Comparison of ENCODE assay signal across 8 cellular contexts in the genomic region with DNA sequence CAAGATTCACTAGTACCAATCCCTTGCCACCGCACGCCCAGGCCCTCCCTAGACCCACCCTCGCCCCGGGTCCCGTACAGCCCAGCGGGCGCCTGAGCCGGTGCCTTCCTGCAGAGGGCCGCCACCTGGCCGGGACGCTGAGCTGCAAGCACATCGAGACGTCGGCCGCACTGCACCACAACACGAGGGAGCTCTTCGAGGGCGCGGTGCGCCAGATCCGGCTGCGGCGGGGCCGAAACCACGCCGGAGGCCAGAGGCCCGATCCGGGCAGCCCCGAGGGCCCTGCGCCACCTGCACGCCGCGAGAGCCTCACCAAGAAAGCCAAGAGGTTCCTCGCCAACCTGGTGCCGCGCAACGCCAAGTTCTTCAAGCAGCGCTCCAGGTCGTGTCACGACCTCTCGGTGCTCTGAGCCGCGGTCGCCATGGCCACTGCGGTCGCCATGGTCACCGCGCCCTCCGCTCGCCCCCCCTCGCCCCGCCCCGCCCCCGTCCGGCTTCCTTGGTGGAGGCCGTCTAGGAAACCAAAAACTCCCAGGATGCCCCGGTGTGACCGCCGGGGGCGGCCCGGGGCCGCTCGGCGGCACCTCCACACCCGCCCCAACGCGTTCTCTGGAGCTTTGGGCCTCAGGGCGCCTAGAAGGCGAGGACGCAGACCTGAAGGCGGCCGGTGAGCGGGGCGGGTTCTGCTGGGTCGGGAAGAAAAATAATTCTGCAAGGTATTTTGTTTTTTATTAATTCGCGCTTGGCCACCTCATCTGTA. TPM values are rescaled to one million over a fixed set of nuclear protein-coding genes. Genes with fewer than 3 reads are reported as not detected.
DNase-seq lines count a peak whose midpoint lies in the region; ATAC-seq and TF ChIP-seq lines count a peak whose summit lies in the region.

No MANE protein-coding gene starts in this region.

- peaks cover 56 to 77% (median 74%) of the 10 kb centered on the region in 3 donors for H3K4me1 Mint-ChIP-seq in naive B cell

- H3K4me3 Mint-ChIP-seq in naive B cell: peak overlapping the region; percentile 89 to 98 (median 94)

- H3K36me3 Mint-ChIP-seq in naive B cell: no peaks in the 10 kb centered on the region

- peak overlapping the region; percentile 95 to 99 (median 98) for H3K27ac Mint-ChIP-seq in naive B cell

- H3K27me3 Mint-ChIP-seq in naive B cell: no peaks in the 10 kb centered on the region

- H3K9me3 Mint-ChIP-seq in naive B cell: no peaks in the 10 kb centered on the region

- ATAC-seq in HG03025 (IDR thresholded peaks at IDR 0.05; ENCODE audit: low FRiP score, unreplicated experiment) (peak; percentile 58), naive B cell (ENCODE audit: low read depth in 2 of 2) (peak; percentile 60 to 62)

- DNase-seq in DMS 273 (lab: John Stamatoyannopoulos, UW; ENCODE audit: unreplicated experiment) (peak; percentile 72), DMS 273 treated with DMSO at 0.1 percent for 48 hours (lab: John Stamatoyannopoulos, UW) (no peak), NCI-H524 treated with DMSO at 0.1 percent for 48 hours (lab: John Stamatoyannopoulos, UW) (peak; percentile 69), erythroblast (lab: John Stamatoyannopoulos, UW) (peak; percentile 84 to 85), naive B cell (peak; percentile 76)
- peak; percentile 44 to 48 for DNase-seq in activated CD8-positive, alpha-beta memory T cell treated with anti-CD3 and anti-CD28 coated beads for 4 hours (ENCODE audit: low read depth in 2 of 2)
- peak; percentile 61 to 81 (median 66) for DNase-seq in stimulated activated naive CD4-positive, alpha-beta T cell (lab: John Stamatoyannopoulos, UW)

- peak; percentile 64 for TF ChIP-seq POLR2A in erythroblast (IDR thresholded peaks at IDR 0.05; ENCODE audit: low read length)

RNA-seq across cellular contexts. Expression of a gene that starts 3.7 kb away (rescaled TPM):
- polyA plus RNA-seq in naive B cell (ENCODE audit: low read depth in 6 of 6): 1 to 10 TPM; 1.1 to 2.3 (median 1.4) TPM

RNA-seq across cellular contexts. Expression of a gene that starts 15.1 kb away (rescaled TPM):
- 100 to 1,000 TPM in 3 of 6 donors, 10 to 100 TPM in 3; 72.7 to 125 (median 92.6) TPM for polyA plus RNA-seq in naive B cell (ENCODE audit: low read depth in 6 of 6)

RNA-seq across cellular contexts. Expression of a gene that starts 32.3 kb away (rescaled TPM):
- polyA plus RNA-seq in naive B cell (ENCODE audit: low read depth in 6 of 6): 100 to 1,000 TPM in 1 of 6 donors, 10 to 100 TPM in 5; 67.8 to 123 (median 68.8) TPM

RNA-seq across cellular contexts. Expression of a gene that starts 42.5 kb away (rescaled TPM):
- polyA plus RNA-seq in naive B cell (ENCODE audit: low read depth in 6 of 6): 10 to 100 TPM; 43.7 to 67.6 (median 49.9) TPM

RNA-seq across cellular contexts. Expression of a gene that starts 50.3 kb away (rescaled TPM):
- not detected for polyA plus RNA-seq in naive B cell (ENCODE audit: low read depth in 6 of 6)
